In the genomic region with DNA sequence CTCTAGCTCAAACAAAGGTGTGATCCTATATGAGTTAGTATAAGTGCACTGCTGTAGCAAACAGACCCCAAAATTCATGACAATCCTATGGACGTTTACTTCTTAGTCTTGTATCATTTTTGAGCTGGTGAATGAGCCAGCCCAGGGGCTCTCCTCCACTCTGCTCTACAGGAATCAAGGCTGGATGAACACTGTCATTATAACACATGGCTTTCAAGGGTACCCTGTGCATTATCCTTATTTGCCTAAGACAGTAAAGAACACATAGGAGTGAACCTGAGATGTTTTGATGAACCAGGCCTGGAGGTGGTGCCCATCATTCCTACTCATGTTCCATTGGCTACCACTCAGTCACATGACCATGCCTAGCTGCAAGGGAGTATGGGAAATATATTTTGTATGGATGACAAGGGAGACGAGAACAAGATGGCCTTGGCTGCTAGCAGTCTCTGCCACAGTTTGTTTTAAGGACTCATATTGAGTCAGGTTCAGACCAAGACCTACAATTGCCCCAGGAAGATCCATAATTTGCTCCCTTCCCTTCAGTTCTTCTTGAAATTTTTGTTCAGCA, we compare ENCODE assay signal across 27 cellular contexts.
"Had no signal": no experiment of that assay in that cellular context is flagged by ENCODE, and none has a peak within 500 bp of the region (broad histone marks: within the 10 kb centered on the region; RNA-seq: fewer than 3 reads in every experiment).

No MANE protein-coding gene starts in this region.

- H3K4me2 ChIP-seq: SK-N-SH had no signal

- H3K27ac ChIP-seq: adrenal gland, breast epithelium, RWPE1, SJCRH30, WERI-Rb-1 had no signal

- H3K27me3 ChIP-seq: breast epithelium, MG63, Peyer's patch, SJCRH30 had no signal

- H3K4me3 Mint-ChIP-seq: activated CD8-positive, alpha-beta T cell treated with anti-CD3 and anti-CD28 coated beads for 36 hours; activated naive CD8-positive, alpha-beta T cell treated with anti-CD3 and anti-CD28 coated beads, Interleukin-2, amount 10 ng/mL, durations not matched to agents 7 days and 5 days had no signal

- H3K9ac ChIP-seq: SK-N-SH had no signal

- H3K27ac Mint-ChIP-seq: activated CD8-positive, alpha-beta T cell treated with anti-CD3 and anti-CD28 coated beads for 36 hours; activated naive CD8-positive, alpha-beta T cell treated with anti-CD3 and anti-CD28 coated beads, Interleukin-2, amount 10 ng/mL, durations not matched to agents 7 days and 5 days had no signal

- H3K4me3 ChIP-seq: adrenal gland, breast epithelium, MG63, Peyer's patch, SJCRH30 had no signal

- H3K36me3 ChIP-seq: adrenal gland, breast epithelium, MG63, Peyer's patch, SJCRH30, WERI-Rb-1 had no signal

- H3K9me3 Mint-ChIP-seq: activated CD8-positive, alpha-beta T cell treated with anti-CD3 and anti-CD28 coated beads for 36 hours; activated naive CD8-positive, alpha-beta T cell treated with anti-CD3 and anti-CD28 coated beads, Interleukin-2, amount 10 ng/mL, durations not matched to agents 7 days and 5 days had no signal

- H3K4me1 ChIP-seq: adrenal gland, breast epithelium had no signal

- H3K9me3 ChIP-seq: adrenal gland, breast epithelium, MG63, Peyer's patch, SJCRH30, SK-N-SH had no signal

- DNase-seq: activated CD4-positive, alpha-beta T cell treated with anti-CD3 and anti-CD28 coated beads for 4 hours; activated CD8-positive, alpha-beta memory T cell treated with anti-CD3 and anti-CD28 coated beads, Interleukin-2, amount 50 U/mL, for 48 hours; activated CD8-positive, alpha-beta T cell treated with anti-CD3 and anti-CD28 coated beads for 36 hours; activated naive CD4-positive, alpha-beta T cell treated with anti-CD3 and anti-CD28 coated beads, Interleukin-2, amount 50 U/mL, for 16 hours; activated naive CD8-positive, alpha-beta T cell treated with anti-CD3 and anti-CD28 coated beads, Interleukin-2, amount 10 ng/mL, durations not matched to agents 7 days and 5 days; activated T-cell treated with anti-CD3 and anti-CD28 coated beads, Interleukin-2, amount 50 U/mL, for 1 hour; adrenal gland; aorta; caudate nucleus; MG63; NCI-H1048; NCI-H146; NCI-H187 treated with DMSO at 0.1 percent for 48 hours; NCI-H2081 treated with DMSO at 0.1 percent for 48 hours; NCI-H446 treated with DMSO at 0.1 percent for 48 hours; NCI-H524 treated with DMSO at 0.1 percent for 48 hours; NCI-H774; OCI-M1; Peyer's patch; Right ventricle myocardium superior; SK-N-SH; T-helper 1 cell; WERI-Rb-1 had no signal

- H3K36me3 Mint-ChIP-seq: activated naive CD8-positive, alpha-beta T cell treated with anti-CD3 and anti-CD28 coated beads, Interleukin-2, amount 10 ng/mL, durations not matched to agents 7 days and 5 days had no signal

- ATAC-seq: activated CD4-positive, CD25-positive, alpha-beta regulatory T cell treated with anti-CD3 and anti-CD28 coated beads, Interleukin-2, amount 50 U/mL, for 24 hours; activated CD8-positive, alpha-beta T cell treated with anti-CD3 and anti-CD28 coated beads for 36 hours had no signal
